In the genomic region with DNA sequence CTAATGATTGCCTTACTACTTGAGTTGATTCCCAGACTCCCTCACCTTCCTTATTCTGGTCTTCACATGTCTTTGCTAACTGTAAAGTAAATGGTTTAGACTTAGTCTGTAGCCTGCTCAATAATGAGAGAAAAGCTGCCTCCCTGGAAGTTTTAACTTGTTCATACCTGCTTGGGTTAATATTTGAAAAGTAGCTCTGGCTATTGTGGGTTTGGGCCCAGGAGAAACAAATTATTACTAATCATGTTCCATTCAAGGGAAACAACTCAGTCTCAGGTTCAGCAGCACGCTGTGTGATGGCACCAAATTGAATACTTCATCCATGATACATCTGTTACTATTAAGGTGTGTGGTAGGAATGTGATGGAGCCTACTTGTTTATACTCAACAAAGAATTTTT, we compare ENCODE assay signal across 26 cellular contexts.
"Had no signal": no experiment of that assay in that cellular context is flagged by ENCODE, and none has a peak within 500 bp of the region (broad histone marks: within the 10 kb centered on the region; RNA-seq: fewer than 3 reads in every experiment).

No MANE protein-coding gene starts in this region.

- H3K4me3 Mint-ChIP-seq: memory B cell; naive thymus-derived CD8-positive, alpha-beta T cell; nephron; neural progenitor cell; stimulated activated naive B cell treated with anti-CD40 and anti-IgM and Interleukin-4, amounts not matched to agents 10 μg/mL and 1 μg/mL and 100 μg/mL, for 72 hours had no signal

- H2AFZ ChIP-seq: neural progenitor cell, parathyroid adenoma had no signal

- H3K9me3 ChIP-seq: left ventricle myocardium inferior, neutrophil, psoas muscle, right atrium auricular region, right lobe of liver, stomach, testis, thyroid gland, transverse colon, upper lobe of left lung, vagina had no signal

- H3K4me3 ChIP-seq: left ventricle myocardium inferior, lung, neural progenitor cell, psoas muscle, right atrium auricular region, right lobe of liver, stomach, testis, thyroid gland, transverse colon, upper lobe of left lung, vagina had no signal

- H3K27ac Mint-ChIP-seq: memory B cell; neural progenitor cell; stimulated activated naive B cell treated with anti-CD40 and anti-IgM and Interleukin-4, amounts not matched to agents 10 μg/mL and 1 μg/mL and 100 μg/mL, for 72 hours had no signal

- H3K4me2 ChIP-seq: neural progenitor cell had no signal

- H3K27me3 Mint-ChIP-seq: memory B cell; naive thymus-derived CD8-positive, alpha-beta T cell; stimulated activated naive B cell treated with anti-CD40 and anti-IgM and Interleukin-4, amounts not matched to agents 10 μg/mL and 1 μg/mL and 100 μg/mL, for 72 hours had no signal

- DNase-seq: hippocampal formation; kidney glomerular epithelial cell; left ventricle myocardium inferior; naive thymus-derived CD8-positive, alpha-beta T cell; occipital lobe; psoas muscle; right lobe of liver; stimulated activated CD4-positive, alpha-beta T cell treated with anti-CD3 and anti-CD28 coated beads, Interleukin-12 subunit alpha, Interleukin-12 subunit beta, amount 100 ng/mL, for 4 hours; stimulated activated CD4-positive, alpha-beta T cell treated with anti-CD3 and anti-CD28 coated beads, Interleukin-15, amount 100 ng/mL, for 24 hours; stimulated activated CD4-positive, alpha-beta T cell treated with anti-CD3 and anti-CD28 coated beads, Interleukin-2, amount 100 ng/mL, for 24 hours; stimulated activated CD4-positive, alpha-beta T cell treated with anti-CD3 and anti-CD28 coated beads, Interleukin-4, amount 100 ng/mL, for 1 hour; stimulated activated naive B cell treated with anti-CD40 and anti-IgM and Interleukin-4, amounts not matched to agents 10 μg/mL and 1 μg/mL and 100 μg/mL, for 72 hours; stimulated activated naive CD8-positive, alpha-beta T cell treated with anti-CD3 and anti-CD28 coated beads, Interleukin-15, Interleukin-2, amounts not matched to agents 100 U/mL and 50 U/mL, for 24 hours; stomach; testis; thyroid gland; transverse colon; upper lobe of left lung had no signal

- H3K9ac ChIP-seq: neural progenitor cell, parathyroid adenoma had no signal

- H3K27ac ChIP-seq: left ventricle myocardium inferior, neural progenitor cell, neutrophil, parathyroid adenoma, psoas muscle, right atrium auricular region, right lobe of liver, stomach, testis, thyroid gland, transverse colon, upper lobe of left lung, vagina had no signal

- H3K4me1 ChIP-seq: neural progenitor cell, parathyroid adenoma, psoas muscle, right atrium auricular region, right lobe of liver, testis, thyroid gland, transverse colon, upper lobe of left lung, vagina had no signal

- H3K9me3 Mint-ChIP-seq: nephron; stimulated activated naive B cell treated with anti-CD40 and anti-IgM and Interleukin-4, amounts not matched to agents 10 μg/mL and 1 μg/mL and 100 μg/mL, for 72 hours had no signal

- H3K27me3 ChIP-seq: neural progenitor cell, neutrophil, right atrium auricular region, right lobe of liver, stomach, testis, thyroid gland, transverse colon, upper lobe of left lung, vagina had no signal

- H3K4me1 Mint-ChIP-seq: memory B cell, nephron, neural progenitor cell had no signal
